ENCODE assay signal across 14 cellular contexts in the genomic region with DNA sequence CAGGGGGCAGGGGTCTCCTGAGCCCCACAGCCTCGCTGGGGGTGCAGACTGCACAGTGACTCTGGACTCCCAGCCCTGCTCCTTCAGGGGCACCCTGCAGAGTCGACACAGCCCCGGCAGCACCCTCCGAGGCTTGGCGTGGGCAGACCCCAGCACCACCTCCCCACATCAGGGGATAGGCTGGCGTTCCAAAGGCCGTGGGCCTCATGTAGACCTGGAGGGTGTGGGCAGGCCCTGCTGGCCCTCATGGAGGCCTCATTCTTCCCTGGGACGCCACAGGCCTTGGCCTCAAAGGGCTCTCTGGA.
A peak's percentile ranks its signal among the peaks of the same experiment; 100 is the strongest.
DNase-seq lines count a peak whose midpoint lies in the region; ATAC-seq and TF ChIP-seq lines count a peak whose summit lies in the region.
"Had no signal": no experiment of that assay in that cellular context is flagged by ENCODE, and none has a peak within 500 bp of the region (broad histone marks: within the 10 kb centered on the region; RNA-seq: fewer than 3 reads in every experiment).

No MANE protein-coding gene starts in this region.

- H4K8ac ChIP-seq in neuronal stem cell (ENCODE audit: low read depth, low read length), result no peak overlapping the region

- H3K9me3 Mint-ChIP-seq in activated T-cell treated with anti-CD3 and anti-CD28 coated beads, Interleukin-2, amount 50 U/mL, for 24 hours, result no peaks in the 10 kb centered on the region
- peaks cover 0 to 6% (median 0%) of the 10 kb centered on the region in 7 donors for H3K9me3 Mint-ChIP-seq in CD4-positive, CD25-positive, alpha-beta regulatory T cell
- H3K9me3 Mint-ChIP-seq in central memory CD8-positive, alpha-beta T cell, result no peaks in the 10 kb centered on the region

- no peak overlapping the region for H3K14ac ChIP-seq in neuronal stem cell (ENCODE audit: low read length)

- no peak overlapping the region for H3K4me3 ChIP-seq in CD4-positive, CD25-positive, alpha-beta regulatory T cell (ENCODE audit: low read depth, low read length)
- H3K4me3 ChIP-seq in neuronal stem cell (ENCODE audit: low read length in 2 of 2) (no peak overlapping the region), colonic mucosa (no peak overlapping the region)
- H3K4me3 ChIP-seq: GM23338 had no signal

- no peak for DNase-seq in activated T-cell treated with anti-CD3 and anti-CD28 coated beads, Interleukin-2, amount 50 U/mL, for 24 hours
- no peak for DNase-seq in activated T-cell treated with anti-CD3 and anti-CD28 coated beads, Interleukin-2, amount 50 U/mL, for 1 hour
- DNase-seq in CD4-positive, CD25-positive, alpha-beta regulatory T cell, result no peak
- DNase-seq in central memory CD8-positive, alpha-beta T cell (ENCODE audit: low spot score in 2 of 2), result no peak
- DNase-seq in neuronal stem cell (ENCODE audit: low spot score) (no peak), foreskin keratinocyte (no peak), NCI-H345 (lab: John Stamatoyannopoulos, UW) (no peak), colonic mucosa (no peak)
- DNase-seq: DMS 273 treated with DMSO at 0.1 percent for 48 hours, MV-4-11, NCI-H1417 treated with DMSO at 0.1 percent for 48 hours, NCI-H2029 treated with DMSO at 0.1 percent for 48 hours, NCI-H526 treated with DMSO at 0.1 percent for 48 hours had no signal

- H3K79me1 ChIP-seq in neuronal stem cell (ENCODE audit: low read depth, low read length), result peaks cover 18% of the 10 kb centered on the region

- intact Hi-C loops in colonic mucosa (cut with DNase I), result no loop called here

- no peaks in the 10 kb centered on the region for H3K27me3 Mint-ChIP-seq in activated T-cell treated with anti-CD3 and anti-CD28 coated beads, Interleukin-2, amount 50 U/mL, for 24 hours
- peaks cover 25% of the 10 kb centered on the region for H3K27me3 Mint-ChIP-seq in CD4-positive, CD25-positive, alpha-beta regulatory T cell
- H3K27me3 Mint-ChIP-seq in central memory CD8-positive, alpha-beta T cell, result no peaks in the 10 kb centered on the region

- peaks cover 55% of the 10 kb centered on the region for H3K36me3 ChIP-seq in CD4-positive, CD25-positive, alpha-beta regulatory T cell (ENCODE audit: control insufficient read depth, insufficient read depth, low read length)
- H3K36me3 ChIP-seq in neuronal stem cell (replicated peaks in 1 of 2; ENCODE audit: control insufficient read depth in 2 of 2, insufficient read depth in 2 of 2, low read length in 2 of 2), result peaks cover 4 to 8% of the 10 kb centered on the region in 2 donors
- no peaks in the 10 kb centered on the region for H3K36me3 ChIP-seq in colonic mucosa

- H3K4ac ChIP-seq in neuronal stem cell (ENCODE audit: low read length), result no peak overlapping the region

- no peak overlapping the region for H4K91ac ChIP-seq in neuronal stem cell (ENCODE audit: low read depth, low read length, poor library complexity)

- H2BK15ac ChIP-seq in neuronal stem cell (ENCODE audit: low read length), result no peak overlapping the region

- no peak overlapping the region for H2BK12ac ChIP-seq in neuronal stem cell (ENCODE audit: low read length)

- no peak overlapping the region for H3K4me3 Mint-ChIP-seq in activated T-cell treated with anti-CD3 and anti-CD28 coated beads, Interleukin-2, amount 50 U/mL, for 24 hours
- H3K4me3 Mint-ChIP-seq in CD4-positive, CD25-positive, alpha-beta regulatory T cell, result peak overlapping the region in 3 of 4 donors; percentile 24 to 62 (median 44)
- H3K4me3 Mint-ChIP-seq in central memory CD8-positive, alpha-beta T cell, result peak overlapping the region; percentile 57
- H3K4me3 Mint-ChIP-seq: GM23338 had no signal

- H3K9ac ChIP-seq in neuronal stem cell (ENCODE audit: low read depth, low read length, poor library complexity), result no peak overlapping the region
- no peak overlapping the region for H3K9ac ChIP-seq in colonic mucosa (ENCODE audit: low read depth in 2 of 2, low read length in 2 of 2)

- peaks cover 52% of the 10 kb centered on the region for H3K4me1 ChIP-seq in CD4-positive, CD25-positive, alpha-beta regulatory T cell (ENCODE audit: control insufficient read depth, insufficient read depth, low read length, poor library complexity, severe bottlenecking)
- H3K4me1 ChIP-seq in neuronal stem cell (ENCODE audit: control insufficient read depth in 2 of 2, insufficient read depth in 1 of 2, low read depth in 1 of 2, low read length in 2 of 2), result peaks cover 3% of the 10 kb centered on the region in 2 donors
- no peaks in the 10 kb centered on the region for H3K4me1 ChIP-seq in foreskin keratinocyte
- no peaks in the 10 kb centered on the region for H3K4me1 ChIP-seq in colonic mucosa

- H3K27me3 ChIP-seq in CD4-positive, CD25-positive, alpha-beta regulatory T cell (ENCODE audit: control insufficient read depth, insufficient read depth, low read length), result no peaks in the 10 kb centered on the region
- H3K27me3 ChIP-seq in neuronal stem cell (ENCODE audit: control insufficient read depth in 3 of 3, insufficient read depth in 3 of 3, low read depth in 1 of 3, low read length in 3 of 3) (no peaks in the 10 kb centered on the region), foreskin keratinocyte (no peaks in the 10 kb centered on the region), colonic mucosa (no peaks in the 10 kb centered on the region)

- H3K36me3 Mint-ChIP-seq in activated T-cell treated with anti-CD3 and anti-CD28 coated beads, Interleukin-2, amount 50 U/mL, for 24 hours (ENCODE audit: low read depth), result peaks cover 46% of the 10 kb centered on the region
- H3K36me3 Mint-ChIP-seq in CD4-positive, CD25-positive, alpha-beta regulatory T cell, result peaks cover 34% of the 10 kb centered on the region
- H3K36me3 Mint-ChIP-seq in central memory CD8-positive, alpha-beta T cell (ENCODE audit: insufficient read depth), result peaks cover 47% of the 10 kb centered on the region

- no peak overlapping the region for H3K18ac ChIP-seq in neuronal stem cell (ENCODE audit: low read length)

- no peak overlapping the region for H3K27ac ChIP-seq in CD4-positive, CD25-positive, alpha-beta regulatory T cell (ENCODE audit: insufficient read depth, low read length, poor library complexity, severe bottlenecking)
- no peak overlapping the region for H3K27ac ChIP-seq in neuronal stem cell (replicated peaks; ENCODE audit: low read length)
- no peak overlapping the region for H3K27ac ChIP-seq in foreskin keratinocyte
- H3K27ac ChIP-seq in colonic mucosa, result no peak overlapping the region

- peaks cover 47% of the 10 kb centered on the region for H3K4me1 Mint-ChIP-seq in activated T-cell treated with anti-CD3 and anti-CD28 coated beads, Interleukin-2, amount 50 U/mL, for 24 hours (ENCODE audit: low read depth)
- H3K4me1 Mint-ChIP-seq in CD4-positive, CD25-positive, alpha-beta regulatory T cell, result peaks cover 11 to 61% (median 36%) of the 10 kb centered on the region in 4 donors
- H3K4me1 Mint-ChIP-seq in central memory CD8-positive, alpha-beta T cell, result peaks cover 44% of the 10 kb centered on the region
- H3K4me1 Mint-ChIP-seq: GM23338 had no signal

- peak overlapping the region; percentile 52 for H3K27ac Mint-ChIP-seq in activated T-cell treated with anti-CD3 and anti-CD28 coated beads, Interleukin-2, amount 50 U/mL, for 24 hours
- peak overlapping the region; percentile 72 to 91 (median 75) for H3K27ac Mint-ChIP-seq in CD4-positive, CD25-positive, alpha-beta regulatory T cell
- no peak overlapping the region for H3K27ac Mint-ChIP-seq in central memory CD8-positive, alpha-beta T cell (ENCODE audit: low read depth)

- no peak overlapping the region for H2AFZ ChIP-seq in neuronal stem cell (ENCODE audit: low read length)
- H2AFZ ChIP-seq: GM23338 had no signal

- H2AK5ac ChIP-seq in neuronal stem cell (ENCODE audit: low read depth, low read length), result peak overlapping the region; percentile 35

- H3K9me3 ChIP-seq in CD4-positive, CD25-positive, alpha-beta regulatory T cell (ENCODE audit: control insufficient read depth in 2 of 2, low read length in 2 of 2), result no peaks in the 10 kb centered on the region
- H3K9me3 ChIP-seq in neuronal stem cell (replicated peaks in 1 of 2; ENCODE audit: control insufficient read depth in 2 of 2, insufficient read depth in 1 of 2, low read depth in 1 of 2, low read length in 2 of 2), result peaks cover 13% of the 10 kb centered on the region in 2 donors
- no peaks in the 10 kb centered on the region for H3K9me3 ChIP-seq in colonic mucosa

- H3K4me2 ChIP-seq in neuronal stem cell (ENCODE audit: insufficient read depth, low read length, poor library complexity, severe bottlenecking), result no peak overlapping the region
- H3K4me2 ChIP-seq: GM23338 had no signal

- no peak for ATAC-seq in CD4-positive, CD25-positive, alpha-beta regulatory T cell (ENCODE audit: low read depth in 2 of 2)
- ATAC-seq in central memory CD8-positive, alpha-beta T cell (replicated peaks; ENCODE audit: extremely low read depth, poor library complexity, severe bottlenecking), result no peak
- ATAC-seq in foreskin keratinocyte, result no peak
- ATAC-seq: GM23338 had no signal

- H3K23ac ChIP-seq in neuronal stem cell (ENCODE audit: low read depth, low read length, poor library complexity), result no peak overlapping the region

- H2BK120ac ChIP-seq in neuronal stem cell (ENCODE audit: low read depth, low read length), result no peak overlapping the region

- peak overlapping the region; percentile 39 for H2BK5ac ChIP-seq in neuronal stem cell (ENCODE audit: low read length)

- no peak for TF ChIP-seq CTCF in foreskin keratinocyte (conservative IDR thresholded peaks at IDR 0.05)
- TF ChIP-seq CTCF in colonic mucosa (IDR thresholded peaks at IDR 0.05), result no peak

- WGBS in neuronal stem cell (ENCODE audit: extremely low coverage in 2 of 2, insufficient read length in 2 of 2, insufficient replicate concordance in 1 of 2), 2 donors, result no CpG with 5 or more reads among the region's 8 CpGs
